ENCODE assay signal across 20 cellular contexts in the genomic region with DNA sequence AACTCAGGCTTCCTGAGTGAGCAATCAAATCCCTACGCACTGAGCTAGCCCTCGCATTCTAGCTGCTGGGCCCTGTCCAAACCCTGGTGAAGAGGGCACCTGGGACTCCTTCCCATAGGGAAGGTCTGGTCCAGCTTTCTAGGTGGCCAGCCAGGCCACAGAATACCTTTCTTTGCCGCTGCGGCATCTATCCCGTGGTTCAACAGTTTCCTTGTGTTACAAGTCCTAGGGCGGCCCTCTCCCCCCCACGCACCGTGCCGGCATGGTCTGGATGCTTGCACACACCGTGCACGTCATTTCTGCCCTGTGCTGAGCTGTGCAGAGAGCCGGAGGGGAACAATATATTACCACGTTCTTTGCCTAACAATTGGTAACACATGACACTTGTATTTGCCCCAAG.
DNase-seq lines count a peak whose midpoint lies in the region; ATAC-seq, FAIRE-seq and TF ChIP-seq lines count a peak whose summit lies in the region.
"Had no signal": no experiment of that assay in that cellular context is flagged by ENCODE, and none has a peak within 500 bp of the region (broad histone marks: within the 10 kb centered on the region; RNA-seq: fewer than 3 reads in every experiment).

No MANE protein-coding gene starts in this region.

- H3K27ac ChIP-seq in RWPE2 (ENCODE audit: poor library complexity, severe bottlenecking) (no peak overlapping the region), H1 (ENCODE audit: low read depth, low read length) (no peak overlapping the region), neuronal stem cell (replicated peaks; ENCODE audit: low read length) (no peak overlapping the region), psoas muscle (no peak overlapping the region)
- H3K27ac ChIP-seq: C4-2B, HL-60 had no signal

- no peak for TF ChIP-seq EP300 in H1 (IDR thresholded peaks at IDR 0.05; ENCODE audit: borderline replicate concordance in 1 of 2, low read depth in 2 of 2, low read length in 2 of 2)

- no peak for TF ChIP-seq POLR2A in H1 (IDR thresholded peaks at IDR 0.05; ENCODE audit: control extremely low read depth in 1 of 2, low read depth in 2 of 2, low read length in 2 of 2)

- H3K36me3 ChIP-seq in RWPE2 (ENCODE audit: low read depth): no peaks in the 10 kb centered on the region
- no peaks in the 10 kb centered on the region for H3K36me3 ChIP-seq in H1 (ENCODE audit: control insufficient read depth in 2 of 4, insufficient read depth in 4 of 4, low read length in 3 of 4)
- no peaks in the 10 kb centered on the region for H3K36me3 ChIP-seq in neuronal stem cell (replicated peaks in 1 of 2; ENCODE audit: control insufficient read depth in 2 of 2, insufficient read depth in 2 of 2, low read length in 2 of 2)
- H3K36me3 ChIP-seq in psoas muscle (ENCODE audit: insufficient read depth in 1 of 2, low read depth in 1 of 2): no peaks in the 10 kb centered on the region

- H2AK5ac ChIP-seq in H1 (ENCODE audit: low read depth, low read length) (no peak overlapping the region), neuronal stem cell (ENCODE audit: low read depth, low read length) (no peak overlapping the region)

- no peaks in the 10 kb centered on the region for H3K79me2 ChIP-seq in H1 (ENCODE audit: control insufficient read depth in 1 of 2, insufficient read depth in 2 of 2, low read length in 2 of 2)

- no peaks in the 10 kb centered on the region for H3K4me1 ChIP-seq in RWPE2 (ENCODE audit: insufficient read depth, poor library complexity, severe bottlenecking)
- H3K4me1 ChIP-seq in H1 (replicated peaks in 1 of 4; ENCODE audit: control insufficient read depth in 3 of 4, insufficient read depth in 4 of 4, low read length in 3 of 4): peaks cover 0 to 6% (median 0%) of the 10 kb centered on the region in 4 experiments; a peak in 3 of 7 replicates
- H3K4me1 ChIP-seq in neuronal stem cell (ENCODE audit: control insufficient read depth in 2 of 2, insufficient read depth in 1 of 2, low read depth in 1 of 2, low read length in 2 of 2): no peaks in the 10 kb centered on the region
- no peaks in the 10 kb centered on the region for H3K4me1 ChIP-seq in psoas muscle
- H3K4me1 ChIP-seq: Caco-2 had no signal

- H4K8ac ChIP-seq in H1 (ENCODE audit: extremely low read depth, insufficient read depth, low read length) (no peak overlapping the region), neuronal stem cell (ENCODE audit: low read depth, low read length) (peak overlapping the region; percentile 88)

- WGBS in H1 (ENCODE audit: extremely low coverage in 1 of 2, insufficient coverage in 1 of 2, insufficient read length in 1 of 2, insufficient replicate concordance in 2 of 2, low coverage in 1 of 2, low lambda C conversion rate in 2 of 2, missing lambda C conversion rate in 1 of 2), 2 experiments: 90% methylated on average over 12 of the region's 13 CpGs; no CpG with 5 or more reads in 1 of the 2 experiments
- WGBS in neuronal stem cell (ENCODE audit: extremely low coverage in 2 of 2, insufficient read length in 2 of 2, insufficient replicate concordance in 1 of 2), 2 donors: no CpG with 5 or more reads among the region's 13 CpGs
- 84 to 90% (median 88%) methylated on average over 13 of the region's 13 CpGs for WGBS in psoas muscle, 3 donors

- TF ChIP-seq RAD21 in H1 (IDR thresholded peaks at IDR 0.05 in 1 of 2, conservative IDR thresholded peaks at IDR 0.05 in 1 of 2; ENCODE audit: low read depth in 2 of 2, low read length in 2 of 2): no peak

- H2BK20ac ChIP-seq in H1 (ENCODE audit: low read length): no peak overlapping the region

- POLR2A ChIA-PET in H1 (lab: Charles Lee; ENCODE audit: partially characterized antibody): no interaction called here

- H3K9ac ChIP-seq in H1 (replicated peaks in 1 of 4; ENCODE audit: extremely low read depth in 1 of 4, low read depth in 3 of 4, low read length in 3 of 4): no peak overlapping the region
- peak overlapping the region; percentile 53 for H3K9ac ChIP-seq in neuronal stem cell (ENCODE audit: low read depth, low read length, poor library complexity)

- no peaks in the 10 kb centered on the region for H3K79me1 ChIP-seq in H1 (ENCODE audit: low read depth, low read length)
- H3K79me1 ChIP-seq in neuronal stem cell (ENCODE audit: low read depth, low read length): no peaks in the 10 kb centered on the region

- CTCF ChIA-PET in H1 (lab: Charles Lee; ENCODE audit: partially characterized antibody): interaction anchor here (1.1 kb wide), 1 partner anchor 35 kb away, joined by 3 read pairs; no protein-coding TSS in a partner anchor

- H4K5ac ChIP-seq in H1 (ENCODE audit: insufficient read length, low read depth, low read length): no peak overlapping the region

- no peak overlapping the region for H3K14ac ChIP-seq in H1 (ENCODE audit: insufficient read length)
- H3K14ac ChIP-seq in neuronal stem cell (ENCODE audit: low read length): no peak overlapping the region

- DNase-seq in RWPE2 (ENCODE audit: low spot score) (peak; percentile 22), H1 (ENCODE audit: low read depth in 1 of 2, low spot score in 2 of 2) (peak in 1 of 2 experiments; percentile 33), neuronal stem cell (ENCODE audit: low spot score) (no peak), AG08396 (ENCODE audit: low spot score) (no peak), HUDEP-2 (lab: John Stamatoyannopoulos, UW; ENCODE audit: unreplicated experiment in 76 of 76) (no peak), psoas muscle (no peak)
- DNase-seq: ACHN; AML-193; Caco-2; CD4-positive, alpha-beta T cell; GOT3; H9; IMR-90 had no signal

- H2BK5ac ChIP-seq in H1 (ENCODE audit: low read depth, low read length) (no peak overlapping the region), neuronal stem cell (ENCODE audit: low read length) (no peak overlapping the region)

- ATAC-seq in RWPE2 (ENCODE audit: low read depth) (no peak), psoas muscle (no peak)
- ATAC-seq: K562 had no signal

- H2AFZ ChIP-seq in H1 (ENCODE audit: low read length) (no peak overlapping the region), neuronal stem cell (ENCODE audit: low read length) (no peak overlapping the region)

- FAIRE-seq in H1 (lab: Jason Lieb, UNC): no peak
- FAIRE-seq: A204.1, D721Med, G401.6, GM12891, K562 had no signal

- H3K9me3 ChIP-seq in RWPE2 (ENCODE audit: severe bottlenecking) (no peaks in the 10 kb centered on the region), H1 (ENCODE audit: insufficient read depth in 2 of 2, low read depth in 1 of 2, low read length in 1 of 2) (no peaks in the 10 kb centered on the region), neuronal stem cell (replicated peaks in 1 of 2; ENCODE audit: control insufficient read depth in 2 of 2, insufficient read depth in 1 of 2, low read depth in 1 of 2, low read length in 2 of 2) (no peaks in the 10 kb centered on the region), psoas muscle (no peaks in the 10 kb centered on the region)

- no peaks in the 10 kb centered on the region for H4K20me1 ChIP-seq in H1 (replicated peaks in 1 of 2; ENCODE audit: control insufficient read depth in 1 of 2, insufficient read depth in 2 of 2, low read length in 2 of 2)

- H2BK12ac ChIP-seq in H1 (ENCODE audit: low read depth, low read length) (0 out of 2 replicates have a peak overlapping the region, but pooled peaks have one; percentile 39), neuronal stem cell (ENCODE audit: low read length) (no peak overlapping the region)

- no peak overlapping the region for H3K4me2 ChIP-seq in H1 (ENCODE audit: insufficient read depth in 1 of 2, low read depth in 2 of 2, low read length in 2 of 2)
- no peak overlapping the region for H3K4me2 ChIP-seq in neuronal stem cell (ENCODE audit: insufficient read depth, low read length, poor library complexity, severe bottlenecking)

- peak overlapping the region; percentile 41 for H4K91ac ChIP-seq in H1 (replicated peaks; ENCODE audit: insufficient read length, low read length)
- H4K91ac ChIP-seq in neuronal stem cell (ENCODE audit: low read depth, low read length, poor library complexity): no peak overlapping the region

- H2BK120ac ChIP-seq in H1 (replicated peaks; ENCODE audit: low read depth, low read length) (no peak overlapping the region), neuronal stem cell (ENCODE audit: low read depth, low read length) (no peak overlapping the region)

- H3K4ac ChIP-seq in H1 (replicated peaks; ENCODE audit: insufficient read length, low read depth, low read length) (no peak overlapping the region), neuronal stem cell (ENCODE audit: low read length) (no peak overlapping the region)

- H3K27me3 ChIP-seq in RWPE2 (ENCODE audit: insufficient read depth, poor library complexity, severe bottlenecking) (no peaks in the 10 kb centered on the region), H1 (replicated peaks in 1 of 4; ENCODE audit: control insufficient read depth in 3 of 4, extremely low read depth in 1 of 4, insufficient read depth in 3 of 4, low read length in 3 of 4) (no peaks in the 10 kb centered on the region), neuronal stem cell (ENCODE audit: control insufficient read depth in 3 of 3, insufficient read depth in 3 of 3, low read depth in 1 of 3, low read length in 3 of 3) (no peaks in the 10 kb centered on the region), psoas muscle (ENCODE audit: insufficient read depth in 3 of 3, low read length in 2 of 3) (peaks cover 0 to 3% (median 0%) of the 10 kb centered on the region in 3 donors)

- H2BK15ac ChIP-seq in H1 (ENCODE audit: low read length) (0 out of 2 replicates have a peak overlapping the region, but pooled peaks have one; percentile 72), neuronal stem cell (ENCODE audit: low read length) (no peak overlapping the region)

- H3K23me2 ChIP-seq in H1 (ENCODE audit: low read depth, low read length): no peaks in the 10 kb centered on the region

- intact Hi-C loops in psoas muscle (cut with DNase I): no loop called here

- TF ChIP-seq CTCF in RWPE2 (IDR thresholded peaks at IDR 0.05; ENCODE audit: poor library complexity, severe bottlenecking) (no peak), H1 (IDR thresholded peaks at IDR 0.05; ENCODE audit: control extremely low read depth in 1 of 3, insufficient read depth in 1 of 3, low read depth in 1 of 3, low read length in 3 of 3) (no peak), psoas muscle (IDR thresholded peaks at IDR 0.05) (no peak)

- H3K23ac ChIP-seq in H1 (ENCODE audit: insufficient read length) (no peak overlapping the region), neuronal stem cell (ENCODE audit: low read depth, low read length, poor library complexity) (no peak overlapping the region)

- no peak overlapping the region for H3K56ac ChIP-seq in H1 (replicated peaks; ENCODE audit: insufficient read length, low read depth, low read length)

- H3K18ac ChIP-seq in H1 (ENCODE audit: extremely low read depth, low read length) (no peak overlapping the region; the same call in 1 of the 2 replicates), neuronal stem cell (ENCODE audit: low read length) (no peak overlapping the region)

- H3K4me3 ChIP-seq in RWPE2 (ENCODE audit: severe bottlenecking) (no peak overlapping the region), H1 (ENCODE audit: extremely low read depth in 1 of 4, insufficient read depth in 2 of 4, low read depth in 3 of 4, low read length in 4 of 4) (no peak overlapping the region), neuronal stem cell (ENCODE audit: low read length in 2 of 2) (no peak overlapping the region), psoas muscle (no peak overlapping the region)
- H3K4me3 ChIP-seq: K562 had no signal

TF ChIP-seq in H1, 55 proteins besides CTCF, POLR2A, EP300 and RAD21:
- TF ChIP-seq POU5F1 (IDR thresholded peaks at IDR 0.05; ENCODE audit: low read depth, low read length): no peak
